In the genomic region with DNA sequence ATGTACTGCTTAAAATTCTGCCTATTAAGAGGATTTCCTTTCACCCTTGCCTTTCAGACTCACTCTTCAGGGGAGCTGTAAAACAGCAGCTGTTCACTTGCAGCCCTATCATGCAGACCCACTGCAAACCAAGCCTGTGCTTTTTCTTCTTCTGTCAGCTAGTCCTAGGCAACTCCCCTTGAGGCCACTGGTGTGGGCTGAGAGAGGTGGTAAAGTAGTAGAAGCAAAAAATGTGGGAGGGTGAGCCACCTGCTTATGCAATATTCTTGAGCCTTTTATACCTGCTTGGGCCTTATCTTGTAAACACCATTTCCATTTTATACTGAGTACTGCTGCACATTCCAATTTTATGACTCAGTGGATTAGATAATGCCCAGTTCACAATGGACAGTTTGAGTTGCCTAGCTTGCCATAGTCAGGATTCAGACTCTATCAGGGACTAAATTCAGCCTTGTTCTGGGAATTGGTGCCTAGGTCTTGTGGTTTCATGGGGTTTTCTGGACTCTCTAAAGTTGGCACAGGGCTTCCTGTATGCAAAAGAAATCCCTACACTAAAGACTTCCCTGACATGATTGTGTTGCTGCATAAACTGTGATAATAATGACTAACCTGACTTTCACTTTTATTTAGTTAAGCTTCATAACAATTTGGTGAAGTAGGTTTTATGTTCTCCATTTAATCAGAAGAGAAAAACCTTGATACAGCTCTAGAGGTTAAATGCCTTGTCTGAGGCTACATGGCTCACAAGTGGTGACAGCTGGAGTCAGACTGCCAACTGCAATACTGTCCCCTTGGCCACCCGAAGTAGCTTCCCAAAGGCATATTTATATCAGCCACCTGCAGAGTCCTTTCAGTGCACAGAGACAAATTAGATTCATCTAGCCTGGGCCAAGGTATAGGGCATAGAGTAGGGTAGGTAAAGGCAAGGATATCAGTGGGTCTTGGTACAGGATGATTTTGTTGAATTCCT, we compare ENCODE assay signal across 10 cellular contexts. TPM values are rescaled to one million over a fixed set of nuclear protein-coding genes. Genes with fewer than 3 reads are reported as not detected.
DNase-seq lines count a peak whose midpoint lies in the region; ATAC-seq, FAIRE-seq and TF ChIP-seq lines count a peak whose summit lies in the region.
"Had no signal": no experiment of that assay in that cellular context is flagged by ENCODE, and none has a peak within 500 bp of the region (broad histone marks: within the 10 kb centered on the region; RNA-seq: fewer than 3 reads in every experiment).

No MANE protein-coding gene starts in this region.

- H3K79me2 ChIP-seq in DND-41 (ENCODE audit: insufficient read depth, low read length): no peaks in the 10 kb centered on the region

- H3K27ac Mint-ChIP-seq in CD8-positive, alpha-beta memory T cell: peak overlapping the region in 1 of 8 donors; percentile 51

- H3K9me3 Mint-ChIP-seq in CD8-positive, alpha-beta memory T cell: peaks cover 0 to 9% (median 0%) of the 10 kb centered on the region in 5 donors

- no peak overlapping the region for H3K27ac ChIP-seq in DND-41 (ENCODE audit: low read length)
- no peak overlapping the region for H3K27ac ChIP-seq in CD8-positive, alpha-beta memory T cell (ENCODE audit: low read depth, low read length)
- H3K27ac ChIP-seq: skin epidermis had no signal

- H3K4me3 Mint-ChIP-seq in CD8-positive, alpha-beta memory T cell: no peak overlapping the region

- no peak overlapping the region for H3K4me3 ChIP-seq in DND-41 (ENCODE audit: low read depth in 1 of 2, low read length in 2 of 2)
- no peak overlapping the region for H3K4me3 ChIP-seq in MG63
- no peak overlapping the region for H3K4me3 ChIP-seq in bronchial epithelial cell (ENCODE audit: low read depth, low read length)
- H3K4me3 ChIP-seq in CD8-positive, alpha-beta memory T cell (ENCODE audit: low read length): no peak overlapping the region
- H3K4me3 ChIP-seq: skin epidermis had no signal

- no peaks in the 10 kb centered on the region for H4K20me1 ChIP-seq in DND-41 (ENCODE audit: insufficient read depth, low read length)

- no peak for TF ChIP-seq CTCF in DND-41 (IDR thresholded peaks at IDR 0.05; ENCODE audit: borderline replicate concordance, extremely low read depth, low read length, poor library complexity, severe bottlenecking)
- TF ChIP-seq CTCF in bronchial epithelial cell (IDR thresholded peaks at IDR 0.05; ENCODE audit: insufficient read depth, low read length, severe bottlenecking): no peak

- no peak for DNase-seq in DND-41
- peak; percentile 25 for DNase-seq in MG63
- DNase-seq in bronchial epithelial cell (ENCODE audit: low read depth): peak; percentile 87
- DNase-seq in myocyte (ENCODE audit: low read depth): peak; percentile 85
- no peak for DNase-seq in CD8-positive, alpha-beta memory T cell
- DNase-seq: NCI-H2081 treated with DMSO at 0.1 percent for 48 hours had no signal

- H3K27me3 Mint-ChIP-seq in CD8-positive, alpha-beta memory T cell: peaks cover 21 to 57% of the 10 kb centered on the region in 2 donors

- CTCF ChIA-PET in CD8-positive, alpha-beta memory T cell (lab: Charles Lee): no interaction called here

- FAIRE-seq in bronchial epithelial cell (lab: Jason Lieb, UNC): no peak

- no peaks in the 10 kb centered on the region for H3K9me3 ChIP-seq in DND-41 (ENCODE audit: insufficient read depth, low read length, severe bottlenecking)
- no peaks in the 10 kb centered on the region for H3K9me3 ChIP-seq in MG63
- no peaks in the 10 kb centered on the region for H3K9me3 ChIP-seq in CD8-positive, alpha-beta memory T cell (ENCODE audit: low read length)

- peaks cover 0 to 7% (median 3%) of the 10 kb centered on the region in 3 donors for H3K36me3 Mint-ChIP-seq in CD8-positive, alpha-beta memory T cell

- ATAC-seq in DND-41 (ENCODE audit: insufficient read depth, low read depth) (no peak; the same call in 2 of the 3 replicates), HG02970 (IDR thresholded peaks at IDR 0.05; ENCODE audit: low FRiP score, unreplicated experiment) (no peak), HG03097 (IDR thresholded peaks at IDR 0.05; ENCODE audit: low FRiP score, unreplicated experiment) (no peak), GM21786 (IDR thresholded peaks at IDR 0.05; ENCODE audit: unreplicated experiment) (no peak)

- H3K36me3 ChIP-seq in DND-41 (ENCODE audit: insufficient read depth, low read length) (no peaks in the 10 kb centered on the region), MG63 (no peaks in the 10 kb centered on the region), bronchial epithelial cell (ENCODE audit: control insufficient read depth, insufficient read depth, low read length) (no peaks in the 10 kb centered on the region)
- H3K36me3 ChIP-seq in CD8-positive, alpha-beta memory T cell (ENCODE audit: insufficient read depth, low read length): no peaks in the 10 kb centered on the region

- H3K4me2 ChIP-seq in DND-41 (ENCODE audit: insufficient read depth, low read length): no peak overlapping the region

- no peaks in the 10 kb centered on the region for H3K4me1 Mint-ChIP-seq in CD8-positive, alpha-beta memory T cell

- no peak overlapping the region for H3K9ac ChIP-seq in DND-41 (ENCODE audit: low read depth, low read length)

- peaks cover 5% of the 10 kb centered on the region; the same call in 1 of the 2 replicates for H3K4me1 ChIP-seq in DND-41 (ENCODE audit: insufficient read depth, low read length)
- H3K4me1 ChIP-seq in CD8-positive, alpha-beta memory T cell (ENCODE audit: insufficient read depth, low read length): no peaks in the 10 kb centered on the region

- H2AFZ ChIP-seq in DND-41 (ENCODE audit: low read depth, low read length): 0 out of 2 replicates have a peak overlapping the region, but pooled peaks have one; percentile 13

- H3K27me3 ChIP-seq in DND-41 (ENCODE audit: insufficient read depth, low read length, poor library complexity) (no peaks in the 10 kb centered on the region), MG63 (no peaks in the 10 kb centered on the region), bronchial epithelial cell (ENCODE audit: control insufficient read depth, insufficient read depth, low read length) (no peaks in the 10 kb centered on the region)
- H3K27me3 ChIP-seq in CD8-positive, alpha-beta memory T cell (ENCODE audit: insufficient read depth, low read length, poor library complexity, severe bottlenecking): no peaks in the 10 kb centered on the region

- POLR2A ChIA-PET in CD8-positive, alpha-beta memory T cell (lab: Charles Lee): no interaction called here

RNA-seq across cellular contexts. Expression of a gene that starts 47.4 kb away (rescaled TPM):
- total RNA-seq in MG63 (2014; rRNA removed; shearing (Covaris generic); ENCODE audit: low replicate concordance): 12.5 and 27.9 TPM in 2 replicates
- total RNA-seq in bronchial epithelial cell (27.4 and 47.5 TPM in 2 replicates), myocyte (25.2 and 26.1 TPM in 2 replicates)
- polyA plus RNA-seq in myocyte (2012): 18.2 TPM
- total RNA-seq in CD8-positive, alpha-beta memory T cell: 10 to 100 TPM; 45.8 to 46.2 TPM
- 21.1 TPM for polyA plus RNA-seq in CD8-positive, alpha-beta memory T cell

RNA-seq across cellular contexts. Expression of a gene that starts 56.4 kb away (rescaled TPM):
- 0.95 and 2.7 TPM in 2 replicates for total RNA-seq in MG63 (2014; rRNA removed; shearing (Covaris generic); ENCODE audit: low replicate concordance)
- total RNA-seq in bronchial epithelial cell: under 0.01 TPM in 1 of 2 replicates, not detected in the other
- 67.8 and 90.1 TPM in 2 replicates for total RNA-seq in myocyte
- polyA plus RNA-seq in myocyte (2012): 23.3 TPM
- under 1 TPM; 0.20 to 0.28 TPM for total RNA-seq in CD8-positive, alpha-beta memory T cell
- not detected for polyA plus RNA-seq in CD8-positive, alpha-beta memory T cell

Comparison
In these comparisons a context has a peak if more than half of its experiments do, and no peak if none do; other contexts are left out.
1. DNase-seq: peak in MG63 (single experiment), bronchial epithelial cell (single experiment) and myocyte (single experiment); none in DND-41 (single experiment) and CD8-positive, alpha-beta memory T cell (0 of 5).
2. RNA of a gene that starts 56.4 kb away (total RNA-seq): 67.8 to 90.1 TPM in myocyte; 0.95 to 2.7 TPM in MG63, 0.20 to 0.28 TPM in CD8-positive, alpha-beta memory T cell and under 0.01 TPM in bronchial epithelial cell; every median in the first group is over 10 times any median in the second.